Comparison of ENCODE assay signal across 17 cellular contexts in genomic region chr2:26150243-26150642, GRCh38. TPM values are rescaled to one million over a fixed set of nuclear protein-coding genes. Genes with fewer than 3 reads are reported as not detected.
DNase-seq lines count a peak whose midpoint lies in the region; ATAC-seq and TF ChIP-seq lines count a peak whose summit lies in the region.
"Had no signal": no experiment of that assay in that cellular context is flagged by ENCODE, and none has a peak within 500 bp of the region (broad histone marks: within the 10 kb centered on the region; RNA-seq: fewer than 3 reads in every experiment).

No MANE protein-coding gene starts in this region.

- in situ Hi-C loops in KBM-7 (cut with MboI; ENCODE audit: low pct_unique_long_range_greater_than_20kb, low sequenced_read_pairs): no loop called here

- ATAC-seq in memory B cell (ENCODE audit: low read depth) (no peak), HG03520 (IDR thresholded peaks at IDR 0.05; ENCODE audit: unreplicated experiment) (no peak), Right ventricle myocardium inferior (no peak)
- ATAC-seq: HCT116 had no signal

- no peak overlapping the region for H3K4me3 Mint-ChIP-seq in memory B cell
- no peak overlapping the region for H3K4me3 Mint-ChIP-seq in osteocyte (ENCODE audit: unreplicated experiment)
- H3K4me3 Mint-ChIP-seq in neural progenitor cell: no peak overlapping the region
- H3K4me3 Mint-ChIP-seq: CD4-positive, alpha-beta memory T cell; H9; HFFc6 had no signal

- H3K27ac ChIP-seq in HEK293 (ENCODE audit: extremely low read depth, low read depth, low read length) (no peak overlapping the region), neural progenitor cell (no peak overlapping the region)
- H3K27ac ChIP-seq: GM23248 had no signal

- H3K9ac ChIP-seq in neural progenitor cell: no peak overlapping the region
- H3K9ac ChIP-seq: GM23248 had no signal

- POLR2A ChIA-PET in HEK293 (lab: Yijun Ruan, JAX): no interaction called here

- DNase-seq in KBM-7 (peak; percentile 11), memory B cell (ENCODE audit: low spot score in 2 of 2) (no peak), osteocyte (ENCODE audit: extremely low spot score, unreplicated experiment) (peak; percentile 67), neural progenitor cell (ENCODE audit: low spot score) (no peak), Right ventricle myocardium inferior (ENCODE audit: missing footprints) (no peak)
- DNase-seq: C1 segment of cervical spinal cord; Calu3; CD4-positive, alpha-beta memory T cell; COR-L47; DND-41; GM23248; H9; HFFc6 had no signal

- H3K36me3 Mint-ChIP-seq in memory B cell (no peaks in the 10 kb centered on the region), osteocyte (ENCODE audit: unreplicated experiment) (peaks cover 2% of the 10 kb centered on the region), neural progenitor cell (peaks cover 2% of the 10 kb centered on the region)

- no peaks in the 10 kb centered on the region for H3K36me3 ChIP-seq in HEK293 (ENCODE audit: control insufficient read depth in 2 of 2, insufficient read depth in 1 of 2, low read length in 2 of 2)
- H3K36me3 ChIP-seq in neural progenitor cell: no peaks in the 10 kb centered on the region

- H3K27me3 Mint-ChIP-seq in memory B cell (peaks cover 9% of the 10 kb centered on the region), osteocyte (ENCODE audit: unreplicated experiment) (peaks cover 34% of the 10 kb centered on the region), neural progenitor cell (ENCODE audit: insufficient read depth, low read depth) (no peaks in the 10 kb centered on the region)

- TF ChIP-seq CTCF in HEK293 (tag by site-specific recombination; IDR thresholded peaks at IDR 0.05) (no peak), osteocyte (IDR thresholded peaks at IDR 0.05) (no peak), neural progenitor cell (IDR thresholded peaks at IDR 0.05) (no peak)

- intact Hi-C loops in Right ventricle myocardium inferior (cut with DNase I): no loop called here

- peak overlapping the region; percentile 14 for H3K27ac Mint-ChIP-seq in memory B cell
- H3K27ac Mint-ChIP-seq in osteocyte (ENCODE audit: unreplicated experiment): no peak overlapping the region
- no peak overlapping the region for H3K27ac Mint-ChIP-seq in neural progenitor cell
- H3K27ac Mint-ChIP-seq: CD4-positive, alpha-beta memory T cell; H9; HFFc6 had no signal

- H3K4me1 Mint-ChIP-seq in memory B cell (peaks cover under 1% of the 10 kb centered on the region), osteocyte (ENCODE audit: unreplicated experiment) (no peaks in the 10 kb centered on the region), neural progenitor cell (no peaks in the 10 kb centered on the region)
- H3K4me1 Mint-ChIP-seq: H9 had no signal

- H2AFZ ChIP-seq in neural progenitor cell (replicated peaks): no peak overlapping the region
- H2AFZ ChIP-seq: GM23248 had no signal

- no peaks in the 10 kb centered on the region for H3F3A ChIP-seq in neural progenitor cell (ENCODE audit: low read depth)

- H3K9me3 Mint-ChIP-seq in memory B cell (no peaks in the 10 kb centered on the region), osteocyte (ENCODE audit: unreplicated experiment) (peaks cover 12% of the 10 kb centered on the region), neural progenitor cell (peaks cover 13% of the 10 kb centered on the region)
- H3K9me3 Mint-ChIP-seq: H9 had no signal

- no peaks in the 10 kb centered on the region for H3K27me3 ChIP-seq in neural progenitor cell

- H3K79me2 ChIP-seq in neural progenitor cell (ENCODE audit: low read depth): no peaks in the 10 kb centered on the region

- H3K4me3 ChIP-seq in HEK293 (ENCODE audit: low read depth, low read length) (no peak overlapping the region), neural progenitor cell (no peak overlapping the region)
- H3K4me3 ChIP-seq: GM23248 had no signal

- H3K4me2 ChIP-seq in neural progenitor cell: no peak overlapping the region

- no peaks in the 10 kb centered on the region for H3K4me1 ChIP-seq in HEK293 (ENCODE audit: control insufficient read depth, insufficient read depth, low read length)
- H3K4me1 ChIP-seq in neural progenitor cell: no peaks in the 10 kb centered on the region

- CTCF ChIA-PET in HEK293 (lab: Yijun Ruan, JAX): interaction anchor here (0.6 to 0.8 kb wide), 4 partner anchors 10 to 199 kb away, joined by 3 to 5 read pairs (median 3); no protein-coding TSS in a partner anchor

- H4K20me1 ChIP-seq in neural progenitor cell (ENCODE audit: low read depth): no peaks in the 10 kb centered on the region

- H3K9me3 ChIP-seq in HEK293 (ENCODE audit: control insufficient read depth, insufficient read depth, low read depth, low read length) (no peaks in the 10 kb centered on the region), neural progenitor cell (ENCODE audit: low read depth) (no peaks in the 10 kb centered on the region)

TF ChIP-seq in HEK293, 187 proteins besides CTCF, POLR2A, EP300 and RAD21:
- TF ChIP-seq ZBTB6 (tag by site-specific recombination; IDR thresholded peaks at IDR 0.05) (no peak), GFI1B (tag by site-specific recombination; IDR thresholded peaks at IDR 0.05) (no peak), ZNF449 (tag by site-specific recombination; IDR thresholded peaks at IDR 0.05) (no peak), ZSCAN16 (tag by site-specific recombination; IDR thresholded peaks at IDR 0.05) (no peak), SCRT2 (tag by site-specific recombination; IDR thresholded peaks at IDR 0.05) (0 out of 2 replicates have a peak, but pooled peaks have one; percentile 16), ZNF521 (tag by site-specific recombination; IDR thresholded peaks at IDR 0.05) (no peak), ZNF513 (tag by site-specific recombination; IDR thresholded peaks at IDR 0.05) (no peak)

RNA-seq across cellular contexts. Expression of gene GAREM2, which starts 22.6 kb away (rescaled TPM):
- total RNA-seq in osteocyte (15.2 and 20.8 TPM in 2 replicates), neural progenitor cell (ENCODE audit: low replicate concordance) (15.1 and 20.0 TPM in 2 replicates), Right ventricle myocardium inferior (1.4 TPM)
- total RNA-seq: H4, HFFc6 had no signal

Comparison
In these comparisons a context has a peak if more than half of its experiments do, and no peak if none do; other contexts are left out.
1. DNase-seq: peak in KBM-7 (single experiment) and osteocyte (single experiment); none in memory B cell (0 of 2), neural progenitor cell (single experiment) and Right ventricle myocardium inferior (single experiment).